Comparison of ENCODE assay signal across 11 cellular contexts in the genomic region with DNA sequence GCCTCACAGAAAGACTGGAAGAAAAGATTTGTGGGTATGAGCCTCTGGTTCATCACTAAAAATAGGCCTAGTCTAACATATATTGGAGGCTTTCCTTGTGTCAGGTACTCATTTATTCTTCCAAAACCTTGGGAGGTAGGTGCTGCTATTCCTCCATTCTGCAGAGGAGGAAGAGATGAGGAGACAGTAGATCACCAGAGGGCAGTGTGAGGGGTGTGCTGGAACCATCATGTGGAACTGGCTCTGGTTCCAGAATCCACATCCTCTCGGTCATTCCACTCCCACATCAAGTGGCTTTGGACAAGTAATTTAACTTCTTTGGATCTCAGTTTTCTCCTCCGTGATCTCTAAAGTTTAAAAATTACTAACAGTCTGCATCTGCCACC. TPM values are rescaled to one million over a fixed set of nuclear protein-coding genes. Genes with fewer than 3 reads are reported as not detected.
DNase-seq lines count a peak whose midpoint lies in the region; ATAC-seq and TF ChIP-seq lines count a peak whose summit lies in the region.
"Had no signal": no experiment of that assay in that cellular context is flagged by ENCODE, and none has a peak within 500 bp of the region (broad histone marks: within the 10 kb centered on the region; RNA-seq: fewer than 3 reads in every experiment).

No MANE protein-coding gene starts in this region.

- DNase-seq in left ventricle myocardium inferior (no peak), right cardiac atrium (no peak), SK-MEL-5 (ENCODE audit: low read depth, low spot score) (peak; percentile 37), mesenchymal stem cell (no peak), GDM1 (lab: John Stamatoyannopoulos, UW) (no peak), NCI-H2107 (lab: John Stamatoyannopoulos, UW) (no peak)
- DNase-seq in activated CD8-positive, alpha-beta T cell treated with anti-CD3 and anti-CD28 coated beads for 36 hours, result no peak
- DNase-seq: NCI-H187 had no signal

- no peak overlapping the region for H3K4me3 Mint-ChIP-seq in activated CD8-positive, alpha-beta T cell treated with anti-CD3 and anti-CD28 coated beads for 36 hours

- H2BK120ac ChIP-seq in mesenchymal stem cell (ENCODE audit: low read depth, low read length), result no peak overlapping the region

- no peak overlapping the region for H4K91ac ChIP-seq in mesenchymal stem cell (ENCODE audit: low read length)

- intact Hi-C loops in left ventricle myocardium inferior (cut with micrococcal nuclease), result loop anchor here (2.0 kb wide), 1 partner anchor 32 kb away; no protein-coding TSS in a partner anchor
- intact Hi-C loops in right cardiac atrium (cut with DNase I), result loop anchor here in 1 of 4 donors (5.0 kb wide), 1 partner anchor 34 kb away; no protein-coding TSS in a partner anchor
- intact Hi-C loops in activated CD8-positive, alpha-beta T cell treated with anti-CD3 and anti-CD28 coated beads for 36 hours (cut with micrococcal nuclease), result loop anchor here (10.0 kb wide), 1 partner anchor 532 kb away; no protein-coding TSS in a partner anchor

- peak overlapping the region; percentile 7 for H3K9ac ChIP-seq in mesenchymal stem cell (ENCODE audit: low read length)

- no peak overlapping the region for H2AFZ ChIP-seq in mesenchymal stem cell (ENCODE audit: low read depth, low read length)

- no peaks in the 10 kb centered on the region for H3K79me1 ChIP-seq in mesenchymal stem cell (replicated peaks; ENCODE audit: low read length, poor library complexity, severe bottlenecking)

- no peak overlapping the region for H3K4ac ChIP-seq in mesenchymal stem cell (ENCODE audit: low read depth in 1 of 2, low read length in 2 of 2)

- no peak overlapping the region for H4K8ac ChIP-seq in mesenchymal stem cell (ENCODE audit: low read length)

- no peak overlapping the region for H2BK15ac ChIP-seq in mesenchymal stem cell (ENCODE audit: low read depth, poor library complexity, severe bottlenecking)

- H3K9me3 Mint-ChIP-seq in activated CD8-positive, alpha-beta T cell treated with anti-CD3 and anti-CD28 coated beads for 36 hours, result no peaks in the 10 kb centered on the region

- no peak overlapping the region for H3K27ac Mint-ChIP-seq in activated CD8-positive, alpha-beta T cell treated with anti-CD3 and anti-CD28 coated beads for 36 hours

- in situ Hi-C loops in SK-MEL-5 (cut with HindIII; ENCODE audit: low pct_unique_long_range_greater_than_20kb, low sequenced_read_pairs), result no loop called here

- no peak for TF ChIP-seq CTCF in left ventricle myocardium inferior (IDR thresholded peaks at IDR 0.05; ENCODE audit: borderline replicate concordance)
- TF ChIP-seq CTCF in activated CD8-positive, alpha-beta T cell treated with anti-CD3 and anti-CD28 coated beads for 36 hours (IDR thresholded peaks at IDR 0.05), result no peak

- no peak overlapping the region for H3K4me2 ChIP-seq in mesenchymal stem cell (ENCODE audit: low read length, poor library complexity, severe bottlenecking)

- no peak overlapping the region for H3K14ac ChIP-seq in mesenchymal stem cell (ENCODE audit: low read length in 2 of 2)

- H3K23ac ChIP-seq in mesenchymal stem cell (ENCODE audit: low read length in 2 of 2), result no peak overlapping the region

- H2BK12ac ChIP-seq in mesenchymal stem cell (ENCODE audit: low read length in 2 of 2), result no peak overlapping the region

- peaks cover 9% of the 10 kb centered on the region for H3K27me3 Mint-ChIP-seq in activated CD8-positive, alpha-beta T cell treated with anti-CD3 and anti-CD28 coated beads for 36 hours

- H2AK5ac ChIP-seq in mesenchymal stem cell (ENCODE audit: low read length, severe bottlenecking), result no peak overlapping the region

- POLR2A ChIA-PET in activated CD8-positive, alpha-beta T cell treated with anti-CD3 and anti-CD28 coated beads for 36 hours (lab: Charles Lee), result interaction anchor here (1.4 kb wide), 1 partner anchor 14 kb away, joined by 4 read pairs; no protein-coding TSS in a partner anchor

- WGBS in right cardiac atrium, result 60% methylated on average over 2 of the region's 2 CpGs
- 75% methylated on average over 2 of the region's 2 CpGs for WGBS in mesenchymal stem cell

- H3K36me3 Mint-ChIP-seq in activated CD8-positive, alpha-beta T cell treated with anti-CD3 and anti-CD28 coated beads for 36 hours (ENCODE audit: low read depth), result no peaks in the 10 kb centered on the region

- H3K27ac ChIP-seq in left ventricle myocardium inferior (replicated peaks), result peak overlapping the region; percentile 82
- H3K27ac ChIP-seq in right cardiac atrium (ENCODE audit: low read length), result no peak overlapping the region
- H3K27ac ChIP-seq in mesenchymal stem cell (ENCODE audit: low read length, poor library complexity, severe bottlenecking), result no peak overlapping the region
- peak overlapping the region; percentile 76 for H3K27ac ChIP-seq in temporal lobe (ENCODE audit: low read depth, low read length)
- H3K27ac ChIP-seq: C4-2B had no signal

- no peak for ATAC-seq in right cardiac atrium
- ATAC-seq in activated CD8-positive, alpha-beta T cell treated with anti-CD3 and anti-CD28 coated beads for 36 hours, result no peak

- H3K4me3 ChIP-seq in left ventricle myocardium inferior (no peak overlapping the region), right cardiac atrium (ENCODE audit: low read length) (no peak overlapping the region), mesenchymal stem cell (ENCODE audit: insufficient read depth in 1 of 2, low read depth in 1 of 2, low read length in 2 of 2) (no peak overlapping the region)

- H3K36me3 ChIP-seq in left ventricle myocardium inferior, result no peaks in the 10 kb centered on the region
- no peaks in the 10 kb centered on the region for H3K36me3 ChIP-seq in mesenchymal stem cell (ENCODE audit: control insufficient read depth in 1 of 2, insufficient read depth in 2 of 2, low read depth in 1 of 2, low read length in 2 of 2)

- no peaks in the 10 kb centered on the region for H3K4me1 Mint-ChIP-seq in activated CD8-positive, alpha-beta T cell treated with anti-CD3 and anti-CD28 coated beads for 36 hours (ENCODE audit: low read depth)

- H3K9me3 ChIP-seq in left ventricle myocardium inferior (replicated peaks) (no peaks in the 10 kb centered on the region), right cardiac atrium (ENCODE audit: control insufficient read depth, low read length) (no peaks in the 10 kb centered on the region), mesenchymal stem cell (ENCODE audit: control insufficient read depth, low read length) (no peaks in the 10 kb centered on the region)

- CTCF ChIA-PET in activated CD8-positive, alpha-beta T cell treated with anti-CD3 and anti-CD28 coated beads for 36 hours (lab: Charles Lee), result interaction anchor here (0.7 to 6.9 kb wide), 36 partner anchors 8 to 346 kb away, joined by 3 to 76 read pairs (median 5); a partner anchor contains a TSS

- H3K27me3 ChIP-seq in left ventricle myocardium inferior (ENCODE audit: low read depth) (no peaks in the 10 kb centered on the region), right cardiac atrium (ENCODE audit: control insufficient read depth, insufficient read depth) (no peaks in the 10 kb centered on the region), mesenchymal stem cell (ENCODE audit: control insufficient read depth in 1 of 2, insufficient read depth in 1 of 2, low read length in 2 of 2) (no peaks in the 10 kb centered on the region)

- H3K18ac ChIP-seq in mesenchymal stem cell (ENCODE audit: low read depth in 1 of 2, low read length in 2 of 2), result no peak overlapping the region

- H2BK5ac ChIP-seq in mesenchymal stem cell (ENCODE audit: low read depth, low read length, poor library complexity, severe bottlenecking), result no peak overlapping the region

- H3K4me1 ChIP-seq in left ventricle myocardium inferior (peaks cover 57% of the 10 kb centered on the region), right cardiac atrium (ENCODE audit: control insufficient read depth, insufficient read depth, low read length) (peaks cover 8% of the 10 kb centered on the region), mesenchymal stem cell (ENCODE audit: control insufficient read depth, insufficient read depth, low read depth, low read length) (peaks cover 12% of the 10 kb centered on the region)

RNA-seq across cellular contexts. Expression of a gene that starts 7.4 kb away (rescaled TPM):
- total RNA-seq in left ventricle myocardium inferior (24.3 TPM), right cardiac atrium (10 to 100 TPM; 18.9 to 46.2 (median 26.9) TPM), temporal lobe (2.7 TPM)
- polyA plus RNA-seq in right cardiac atrium, result 14.3 TPM
- 0.48 TPM in 1 of 2 replicates, not detected in the other for total RNA-seq in SK-MEL-5 (2014; rRNA removed; shearing (Covaris generic))
- polyA plus RNA-seq in SK-MEL-5 (2015; cell fraction: cytosol; rRNA removed), result 0.81 and 0.92 TPM in 2 replicates
- polyA plus RNA-seq in SK-MEL-5 (2015; cell fraction: nucleus; rRNA removed), result 1.0 and 1.8 TPM in 2 replicates
- polyA plus RNA-seq in mesenchymal stem cell (2013, experiment 1 of 2), result 4.3 TPM
- 3.7 TPM for polyA plus RNA-seq in mesenchymal stem cell (2013, experiment 2 of 2)
- total RNA-seq in activated CD8-positive, alpha-beta T cell treated with anti-CD3 and anti-CD28 coated beads for 36 hours, result 1 to 10 TPM; 1.7 to 2.3 TPM
- total RNA-seq: A172 had no signal

RNA-seq across cellular contexts. Expression of a gene that starts 9.1 kb away (rescaled TPM):
- 5.9 TPM for total RNA-seq in left ventricle myocardium inferior
- total RNA-seq in right cardiac atrium, result 1 to 10 TPM; 5.5 to 7.7 (median 6.7) TPM
- 3.4 TPM for polyA plus RNA-seq in right cardiac atrium
- 20.5 and 23.0 TPM in 2 replicates for total RNA-seq in SK-MEL-5 (2014; rRNA removed; shearing (Covaris generic))
- polyA plus RNA-seq in SK-MEL-5 (2015; cell fraction: cytosol; rRNA removed), result 9.7 and 13.2 TPM in 2 replicates
- 28.7 and 35.3 TPM in 2 replicates for polyA plus RNA-seq in SK-MEL-5 (2015; cell fraction: nucleus; rRNA removed)
- polyA plus RNA-seq in mesenchymal stem cell (2013, experiment 1 of 2), result 8.2 TPM
- polyA plus RNA-seq in mesenchymal stem cell (2013, experiment 2 of 2), result 9.0 TPM
- 17.0 TPM for total RNA-seq in temporal lobe
- total RNA-seq in activated CD8-positive, alpha-beta T cell treated with anti-CD3 and anti-CD28 coated beads for 36 hours, result 10 to 100 TPM; 15.3 to 15.9 TPM

Comparison
In these comparisons a context has a peak if more than half of its experiments do, and no peak if none do; other contexts are left out.
1. H3K27ac ChIP-seq: peak in left ventricle myocardium inferior (single experiment) and temporal lobe (single experiment); none in right cardiac atrium (single experiment) and mesenchymal stem cell (single experiment).